10 cellular contexts compared by ENCODE assay signal in the genomic region with DNA sequence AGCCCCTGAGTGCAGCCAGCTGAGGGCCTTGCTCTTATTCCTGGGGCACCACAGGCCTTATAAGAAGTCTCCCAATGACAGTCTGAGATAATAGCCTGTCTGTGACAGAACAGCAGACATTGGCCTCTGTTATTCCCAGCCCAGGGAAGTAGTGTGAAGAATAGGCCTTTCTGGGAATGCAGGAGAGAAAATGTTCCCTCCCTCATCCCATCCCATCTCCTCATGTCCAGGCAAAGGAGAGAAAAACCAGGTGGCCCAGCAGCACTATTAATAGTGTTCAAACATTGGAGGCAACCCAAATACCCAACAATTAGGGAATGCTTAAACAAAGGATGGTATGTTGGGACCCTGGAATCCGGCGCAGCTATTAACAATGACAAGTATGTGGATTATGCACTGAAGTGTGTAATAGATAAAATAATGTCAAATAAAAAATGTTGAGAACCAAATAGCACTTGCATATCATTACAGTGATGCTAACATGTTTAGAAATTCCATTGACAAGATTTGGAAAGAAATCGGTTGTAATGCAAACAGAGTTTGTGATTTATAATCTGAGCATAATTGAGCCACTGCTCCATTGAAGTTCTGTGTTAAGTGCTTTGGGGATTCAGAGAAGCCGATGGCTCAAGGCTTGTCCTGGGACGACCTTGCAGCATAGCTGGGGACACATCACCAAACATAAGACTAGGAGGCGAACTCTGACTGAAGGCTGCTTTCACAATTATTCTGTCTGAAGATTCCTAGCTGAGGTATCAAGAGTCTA.
DNase-seq lines count a peak whose midpoint lies in the region; ATAC-seq and TF ChIP-seq lines count a peak whose summit lies in the region.
"Had no signal": no experiment of that assay in that cellular context is flagged by ENCODE, and none has a peak within 500 bp of the region (broad histone marks: within the 10 kb centered on the region; RNA-seq: fewer than 3 reads in every experiment).

No MANE protein-coding gene starts in this region.

- peak overlapping the region; percentile 70 for H3K27ac Mint-ChIP-seq in activated T-helper 1 cell treated with anti-CD3 and anti-CD28 coated beads, Interleukin-12 subunit alpha, Interleukin-12 subunit beta, Interleukin-2, Interleukin-4 antibody, amounts not matched to agents 30 ng/mL and 10 ng/mL and 1 ng/mL, durations not matched to agents 14 hours and 24 hours and 36 hours

- intact Hi-C loops in activated T-helper 1 cell treated with anti-CD3 and anti-CD28 coated beads, Interleukin-12 subunit alpha, Interleukin-12 subunit beta, Interleukin-2, Interleukin-4 antibody, amounts not matched to agents 30 ng/mL and 10 ng/mL and 1 ng/mL, durations not matched to agents 14 hours and 24 hours and 36 hours (cut with micrococcal nuclease) = no loop called here
- intact Hi-C loops in left ventricle myocardium inferior (cut with micrococcal nuclease) (no loop called here), sigmoid colon (cut with DNase I) (loop anchor here (5.0 to 10.0 kb wide), 4 partner anchors 68 to 404 kb away; a partner anchor contains a TSS)

- TF ChIP-seq EP300 in sigmoid colon (IDR thresholded peaks at IDR 0.05) = peak in 3 of 4 donors; percentile 56 to 63 (median 61)

- H3K36me3 ChIP-seq in left ventricle myocardium inferior (no peaks in the 10 kb centered on the region), sigmoid colon (no peaks in the 10 kb centered on the region)

- peaks cover 3% of the 10 kb centered on the region for H3K27me3 Mint-ChIP-seq in activated T-helper 1 cell treated with anti-CD3 and anti-CD28 coated beads, Interleukin-12 subunit alpha, Interleukin-12 subunit beta, Interleukin-2, Interleukin-4 antibody, amounts not matched to agents 30 ng/mL and 10 ng/mL and 1 ng/mL, durations not matched to agents 14 hours and 24 hours and 36 hours (ENCODE audit: insufficient read depth)

- H3K4me1 ChIP-seq in left ventricle myocardium inferior (peaks cover 29% of the 10 kb centered on the region), sigmoid colon (peaks cover 0 to 27% (median 24%) of the 10 kb centered on the region in 4 donors)

- peaks cover under 1% of the 10 kb centered on the region for H3K36me3 Mint-ChIP-seq in activated T-helper 1 cell treated with anti-CD3 and anti-CD28 coated beads, Interleukin-12 subunit alpha, Interleukin-12 subunit beta, Interleukin-2, Interleukin-4 antibody, amounts not matched to agents 30 ng/mL and 10 ng/mL and 1 ng/mL, durations not matched to agents 14 hours and 24 hours and 36 hours (ENCODE audit: low read depth)

- WGBS in sigmoid colon, 2 donors = 75% methylated on average over 6 of the region's 6 CpGs

- ATAC-seq in GM18861 (IDR thresholded peaks at IDR 0.05; ENCODE audit: unreplicated experiment) = no peak

- TF ChIP-seq CTCF in left ventricle myocardium inferior (IDR thresholded peaks at IDR 0.05; ENCODE audit: borderline replicate concordance) (no peak), sigmoid colon (IDR thresholded peaks at IDR 0.05) (no peak)

- DNase-seq in GM03348 (ENCODE audit: low spot score) (peak; percentile 86), left ventricle myocardium inferior (no peak), sigmoid colon (no peak), COR-L47 (lab: John Stamatoyannopoulos, UW) (no peak), middle frontal gyrus (ENCODE audit: extremely low spot score, low spot score) (no peak)
- DNase-seq in activated T-helper 1 cell treated with anti-CD3 and anti-CD28 coated beads, Interleukin-12 subunit alpha, Interleukin-12 subunit beta, Interleukin-2, Interleukin-4 antibody, amounts not matched to agents 30 ng/mL and 10 ng/mL and 1 ng/mL, durations not matched to agents 14 hours and 24 hours and 36 hours (ENCODE audit: low spot score) = no peak
- no peak for DNase-seq in stimulated activated naive CD4-positive, alpha-beta T cell treated with Interleukin-2 at 50 U/mL for 16 hours (lab: John Stamatoyannopoulos, UW)
- DNase-seq: activated effector memory CD4-positive, alpha-beta T cell treated with anti-CD3 and anti-CD28 coated beads, Interleukin-2, amount 50 U/mL, for 16 hours; NCI-H1048 had no signal

- H3K9me3 ChIP-seq in left ventricle myocardium inferior (replicated peaks) (no peaks in the 10 kb centered on the region), sigmoid colon (no peaks in the 10 kb centered on the region)

- no peaks in the 10 kb centered on the region for H3K9me3 Mint-ChIP-seq in activated T-helper 1 cell treated with anti-CD3 and anti-CD28 coated beads, Interleukin-12 subunit alpha, Interleukin-12 subunit beta, Interleukin-2, Interleukin-4 antibody, amounts not matched to agents 30 ng/mL and 10 ng/mL and 1 ng/mL, durations not matched to agents 14 hours and 24 hours and 36 hours

- no peak for TF ChIP-seq POLR2A in sigmoid colon (IDR thresholded peaks at IDR 0.05)

- H3K27me3 ChIP-seq in left ventricle myocardium inferior (ENCODE audit: low read depth) (no peaks in the 10 kb centered on the region), sigmoid colon (no peaks in the 10 kb centered on the region)

- H3K4me3 Mint-ChIP-seq in activated T-helper 1 cell treated with anti-CD3 and anti-CD28 coated beads, Interleukin-12 subunit alpha, Interleukin-12 subunit beta, Interleukin-2, Interleukin-4 antibody, amounts not matched to agents 30 ng/mL and 10 ng/mL and 1 ng/mL, durations not matched to agents 14 hours and 24 hours and 36 hours = no peak overlapping the region

- H3K27ac ChIP-seq in left ventricle myocardium inferior (replicated peaks) (peak overlapping the region; percentile 87), sigmoid colon (peak overlapping the region; percentile 73 to 88 (median 82))

- H3K4me3 ChIP-seq in left ventricle myocardium inferior (peak overlapping the region; percentile 55), sigmoid colon (no peak overlapping the region)

- H3K4me1 Mint-ChIP-seq in activated T-helper 1 cell treated with anti-CD3 and anti-CD28 coated beads, Interleukin-12 subunit alpha, Interleukin-12 subunit beta, Interleukin-2, Interleukin-4 antibody, amounts not matched to agents 30 ng/mL and 10 ng/mL and 1 ng/mL, durations not matched to agents 14 hours and 24 hours and 36 hours (ENCODE audit: low read depth) = peaks cover 26% of the 10 kb centered on the region
